ENCODE assay signal across 10 cellular contexts in the genomic region with DNA sequence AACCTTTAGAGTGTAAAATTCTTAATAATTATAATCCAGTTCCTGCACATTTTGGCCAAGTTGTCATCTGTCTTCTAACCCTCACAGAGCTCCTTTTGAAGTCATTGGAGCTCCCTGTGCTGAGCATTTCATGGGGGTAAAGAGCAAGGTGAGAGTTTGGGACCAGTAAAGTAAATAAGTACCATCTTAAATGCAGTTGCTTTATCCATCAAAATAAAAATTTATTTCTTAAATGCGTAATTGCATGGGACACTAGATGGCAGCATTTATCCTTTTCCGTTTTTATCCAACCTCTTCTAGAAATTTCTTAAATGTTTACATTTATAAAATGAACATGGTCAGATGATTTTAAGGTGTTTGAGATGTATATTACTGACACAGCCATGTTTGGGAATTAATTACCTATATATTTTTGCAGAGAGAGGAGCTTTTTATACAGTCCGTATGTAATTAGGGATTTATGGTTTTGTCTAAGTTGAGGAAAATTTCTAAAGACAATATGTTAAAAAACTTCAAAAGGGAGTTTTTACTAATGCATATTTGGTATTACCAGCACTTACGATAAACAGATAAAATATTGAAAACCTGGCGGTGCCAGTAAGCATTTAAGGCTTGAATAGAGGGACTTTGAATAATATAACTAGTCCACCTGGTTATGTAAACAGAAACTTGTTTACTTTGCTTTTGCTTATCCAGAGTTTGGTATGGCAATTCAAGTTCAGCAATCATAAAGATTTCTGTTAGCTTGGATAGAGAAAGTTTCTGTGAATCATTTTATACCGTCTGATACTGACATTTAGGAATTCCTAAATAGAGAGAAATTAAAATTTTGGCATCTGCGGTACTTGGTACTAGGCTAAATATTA. TPM values are rescaled to one million over a fixed set of nuclear protein-coding genes. Genes with fewer than 3 reads are reported as not detected.
DNase-seq lines count a peak whose midpoint lies in the region; ATAC-seq, FAIRE-seq and TF ChIP-seq lines count a peak whose summit lies in the region.
"Had no signal": no experiment of that assay in that cellular context is flagged by ENCODE, and none has a peak within 500 bp of the region (broad histone marks: within the 10 kb centered on the region; RNA-seq: fewer than 3 reads in every experiment).

No MANE protein-coding gene starts in this region.

- no peak for ATAC-seq in A549
- ATAC-seq in naive thymus-derived CD8-positive, alpha-beta T cell: no peak
- no peak for ATAC-seq in stimulated activated naive CD8-positive, alpha-beta T cell treated with anti-CD3 and anti-CD28 coated beads, Interleukin-15, Interleukin-2, amounts not matched to agents 100 U/mL and 50 U/mL, for 24 hours

- DNase-seq in A549 (ENCODE audit: low read depth in 1 of 2, low spot score in 1 of 2): peak in 1 of 2 experiments; percentile 27
- DNase-seq in H9: no peak
- DNase-seq in keratinocyte (ENCODE audit: low read depth, low spot score): no peak
- no peak for DNase-seq in islet precursor cell
- no peak for DNase-seq in naive thymus-derived CD8-positive, alpha-beta T cell
- DNase-seq in stimulated activated naive CD8-positive, alpha-beta T cell treated with anti-CD3 and anti-CD28 coated beads, Interleukin-15, Interleukin-2, amounts not matched to agents 100 U/mL and 50 U/mL, for 24 hours: no peak
- DNase-seq in lower leg skin (ENCODE audit: low spot score in 2 of 2): no peak
- DNase-seq: activated B cell treated with CpG ODN at 0.5 μM for 24 hours, GF-D8 had no signal

- H3K23ac ChIP-seq in H9 (ENCODE audit: insufficient read length, low read depth, low read length): no peak overlapping the region

- H3K4me3 Mint-ChIP-seq in H9: no peak overlapping the region
- H3K4me3 Mint-ChIP-seq in naive thymus-derived CD8-positive, alpha-beta T cell: no peak overlapping the region
- H3K4me3 Mint-ChIP-seq: activated B cell treated with CpG ODN at 0.5 μM for 24 hours had no signal

- peaks cover 40 to 41% of the 10 kb centered on the region in 2 experiments for H3K4me1 Mint-ChIP-seq in H9
- H3K4me1 Mint-ChIP-seq in naive thymus-derived CD8-positive, alpha-beta T cell: peaks cover 11 to 37% (median 23%) of the 10 kb centered on the region in 4 donors

- no peak overlapping the region for H3K4me3 ChIP-seq in A549
- no peak overlapping the region for H3K4me3 ChIP-seq in SU-DHL-6 (ENCODE audit: insufficient read depth, low read length, poor library complexity, severe bottlenecking)
- no peak overlapping the region for H3K4me3 ChIP-seq in keratinocyte (ENCODE audit: control insufficient read depth in 2 of 3, extremely low read depth in 1 of 3, insufficient read depth in 2 of 3, low read depth in 1 of 3, low read length in 3 of 3)
- H3K4me3 ChIP-seq in lower leg skin (ENCODE audit: low read depth, poor library complexity, severe bottlenecking): no peak overlapping the region

- no peak overlapping the region; a peak in 2 of 7 replicates for H3K27ac Mint-ChIP-seq in H9
- no peak overlapping the region for H3K27ac Mint-ChIP-seq in naive thymus-derived CD8-positive, alpha-beta T cell

- no peak overlapping the region for H2BK12ac ChIP-seq in H9 (ENCODE audit: insufficient read length, low read depth, low read length)

- no peak overlapping the region for H2BK120ac ChIP-seq in H9 (ENCODE audit: low read depth, low read length, poor library complexity, severe bottlenecking)

- CTCF ChIA-PET in A549 (lab: Yijun Ruan, JAX): interaction anchor here (0.6 to 2.3 kb wide), 26 partner anchors 8 to 225 kb away, joined by 3 to 14 read pairs (median 4); no protein-coding TSS in a partner anchor

- no peak overlapping the region for H3K9ac ChIP-seq in H9 (ENCODE audit: extremely low read depth, insufficient read length, low read length)
- no peak overlapping the region for H3K9ac ChIP-seq in SU-DHL-6 (ENCODE audit: low read length)
- H3K9ac ChIP-seq in keratinocyte (ENCODE audit: control insufficient read depth, extremely low read depth, insufficient read depth, low read length): no peak overlapping the region

- TF ChIP-seq CTCF in A549 (IDR thresholded peaks at IDR 0.05): peak; percentile 75
- peak; percentile 66 for TF ChIP-seq CTCF in H9 (conservative IDR thresholded peaks at IDR 0.05)
- peak; percentile 63 for TF ChIP-seq CTCF in SU-DHL-6 (IDR thresholded peaks at IDR 0.05; ENCODE audit: insufficient read depth, low read length, poor library complexity, severe bottlenecking)
- TF ChIP-seq CTCF in keratinocyte (optimal IDR thresholded peaks at IDR 0.05 in 1 of 3, IDR thresholded peaks at IDR 0.05 in 1 of 3, conservative IDR thresholded peaks at IDR 0.05 in 1 of 3; ENCODE audit: extremely low read depth in 1 of 3, insufficient read depth in 2 of 3, low read length in 3 of 3): peak in 2 of 3 experiments; percentile 21 to 33
- no peak for TF ChIP-seq CTCF in lower leg skin (IDR thresholded peaks at IDR 0.05)

- H4K91ac ChIP-seq in H9 (ENCODE audit: insufficient read length, low read depth, low read length): no peak overlapping the region

- no peak for TF ChIP-seq EP300 in A549 (IDR thresholded peaks at IDR 0.05)

- H3K14ac ChIP-seq in H9 (ENCODE audit: insufficient read depth, low read length): no peak overlapping the region

- H3K9me2 ChIP-seq in SU-DHL-6 (replicated peaks; ENCODE audit: insufficient read depth, low read length): no peaks in the 10 kb centered on the region

- no peaks in the 10 kb centered on the region for H3K9me1 ChIP-seq in keratinocyte (ENCODE audit: control insufficient read depth, extremely low read depth, insufficient read depth, low read length)

- H3K79me2 ChIP-seq in H9 (ENCODE audit: insufficient read depth, low read length) (peaks cover 2% of the 10 kb centered on the region; the same call in 1 of the 2 replicates), SU-DHL-6 (ENCODE audit: insufficient read depth, low read length) (peaks cover 37% of the 10 kb centered on the region; the same call in 1 of the 2 replicates), keratinocyte (ENCODE audit: control insufficient read depth, insufficient read depth, low read length) (peaks cover 62% of the 10 kb centered on the region)

- H3K27me3 ChIP-seq in H9 (ENCODE audit: insufficient read depth, low read length) (no peaks in the 10 kb centered on the region), SU-DHL-6 (ENCODE audit: low read length) (no peaks in the 10 kb centered on the region), keratinocyte (ENCODE audit: control insufficient read depth, extremely low read depth, insufficient read depth, low read length) (no peaks in the 10 kb centered on the region)

- H3K4me2 ChIP-seq in A549: peak overlapping the region; percentile 15; the same call in 2 of the 3 replicates
- H3K4me2 ChIP-seq in H9 (ENCODE audit: insufficient read depth, insufficient read length, low read length): no peak overlapping the region
- peak overlapping the region; percentile 92 for H3K4me2 ChIP-seq in SU-DHL-6 (ENCODE audit: low read depth, low read length, poor library complexity, severe bottlenecking)
- no peak overlapping the region for H3K4me2 ChIP-seq in keratinocyte (ENCODE audit: control insufficient read depth, extremely low read depth, insufficient read depth, low read depth, low read length)

- H3K36me3 ChIP-seq in SU-DHL-6 (ENCODE audit: low read length) (peaks cover 14% of the 10 kb centered on the region; the same call in 1 of the 2 replicates), keratinocyte (ENCODE audit: control insufficient read depth in 2 of 2, extremely low read depth in 1 of 2, insufficient read depth in 2 of 2, low read length in 2 of 2) (peaks cover 11% of the 10 kb centered on the region in 2 experiments)

- H3K18ac ChIP-seq in H9 (ENCODE audit: insufficient read length, low read depth, low read length): no peak overlapping the region

- H2BK20ac ChIP-seq in H9 (ENCODE audit: low read depth, low read length, poor library complexity, severe bottlenecking): no peak overlapping the region

- H3K79me1 ChIP-seq in H9 (ENCODE audit: insufficient read depth, low read depth, low read length, poor library complexity, severe bottlenecking): no peaks in the 10 kb centered on the region

- H3K4me1 ChIP-seq in A549 (peaks cover 43% of the 10 kb centered on the region), H9 (ENCODE audit: insufficient read depth, low read length) (no peaks in the 10 kb centered on the region; the same call in 1 of the 2 replicates), keratinocyte (ENCODE audit: control insufficient read depth, extremely low read depth, insufficient read depth, low read length) (no peaks in the 10 kb centered on the region)

- no peak overlapping the region for H2AK5ac ChIP-seq in H9 (ENCODE audit: insufficient read length, low read length)

- H2BK15ac ChIP-seq in H9 (ENCODE audit: low read depth, low read length): no peak overlapping the region

- no peak overlapping the region for H3K4ac ChIP-seq in H9 (ENCODE audit: low read depth, low read length)

- POLR2A ChIA-PET in A549 (lab: Yijun Ruan, JAX): no interaction called here
- POLR2A ChIA-PET in naive thymus-derived CD8-positive, alpha-beta T cell (lab: Charles Lee): no interaction called here

- H3K27me3 Mint-ChIP-seq in H9 (ENCODE audit: low read depth): no peaks in the 10 kb centered on the region
- no peaks in the 10 kb centered on the region for H3K27me3 Mint-ChIP-seq in naive thymus-derived CD8-positive, alpha-beta T cell
- H3K27me3 Mint-ChIP-seq: activated B cell treated with CpG ODN at 0.5 μM for 24 hours had no signal

- peaks cover 43% of the 10 kb centered on the region for H3F3A ChIP-seq in SU-DHL-6 (ENCODE audit: insufficient read depth)

- no peaks in the 10 kb centered on the region for H3K9me3 Mint-ChIP-seq in H9
- no peaks in the 10 kb centered on the region for H3K9me3 Mint-ChIP-seq in naive thymus-derived CD8-positive, alpha-beta T cell
- H3K9me3 Mint-ChIP-seq: activated B cell treated with CpG ODN at 0.5 μM for 24 hours had no signal

- no peak overlapping the region for H3T11ph ChIP-seq in H9 (ENCODE audit: low read length)

- no peak overlapping the region for H4K5ac ChIP-seq in H9 (ENCODE audit: insufficient read length, low read depth, low read length)

- H3K27ac ChIP-seq in A549 (no peak overlapping the region), H9 (ENCODE audit: insufficient read length, low read depth, low read length) (no peak overlapping the region), SU-DHL-6 (ENCODE audit: low read depth, low read length) (peak overlapping the region; percentile 100), keratinocyte (ENCODE audit: control insufficient read depth, insufficient read depth, low read length) (no peak overlapping the region)

- H2AFZ ChIP-seq in H9 (ENCODE audit: low read length) (no peak overlapping the region), SU-DHL-6 (ENCODE audit: low read depth, low read length, severe bottlenecking) (no peak overlapping the region), keratinocyte (ENCODE audit: control insufficient read depth, low read length) (no peak overlapping the region)

- H3K56ac ChIP-seq in H9 (ENCODE audit: insufficient read length, low read depth, low read length): no peak overlapping the region

- peaks cover 17 to 24% (median 20%) of the 10 kb centered on the region in 3 experiments; a peak in 6 of 7 replicates for H3K36me3 Mint-ChIP-seq in H9 (ENCODE audit: insufficient read depth in 1 of 3, low read depth in 3 of 3)
- H3K36me3 Mint-ChIP-seq in naive thymus-derived CD8-positive, alpha-beta T cell: peaks cover 7 to 55% (median 10%) of the 10 kb centered on the region in 3 donors

- no peak for TF ChIP-seq POLR2A in A549 (IDR thresholded peaks at IDR 0.05; ENCODE audit: low read length)
- TF ChIP-seq POLR2A in lower leg skin (IDR thresholded peaks at IDR 0.05): no peak

- no peaks in the 10 kb centered on the region for H3K23me2 ChIP-seq in H9 (ENCODE audit: insufficient read length, low read depth, low read length, poor library complexity, severe bottlenecking)

- TF ChIP-seq RAD21 in A549 (conservative IDR thresholded peaks at IDR 0.05 in 1 of 2, IDR thresholded peaks at IDR 0.05 in 1 of 2): peak in 1 of 2 experiments; percentile 36; a peak in 3 of 5 replicates

- H4K20me1 ChIP-seq in H9 (ENCODE audit: control insufficient read depth, insufficient read depth, insufficient read length) (no peaks in the 10 kb centered on the region), SU-DHL-6 (ENCODE audit: low read depth, low read length) (no peaks in the 10 kb centered on the region), keratinocyte (ENCODE audit: control insufficient read depth, extremely low read depth, insufficient read depth, low read length) (peaks cover 3% of the 10 kb centered on the region)

- FAIRE-seq in A549 (lab: Jason Lieb, UNC): no peak
- FAIRE-seq in keratinocyte (lab: Jason Lieb, UNC): no peak

- H4K8ac ChIP-seq in H9 (replicated peaks; ENCODE audit: insufficient read length, low read depth, low read length): no peak overlapping the region

- H3K9me3 ChIP-seq in A549 (no peaks in the 10 kb centered on the region), H9 (ENCODE audit: control insufficient read depth, low read depth, low read length) (no peaks in the 10 kb centered on the region), SU-DHL-6 (ENCODE audit: insufficient read depth, low read length) (no peaks in the 10 kb centered on the region), keratinocyte (ENCODE audit: control insufficient read depth, low read depth, low read length) (no peaks in the 10 kb centered on the region)

- H2BK5ac ChIP-seq in H9 (ENCODE audit: insufficient read length, low read length): no peak overlapping the region

- intact Hi-C loops in lower leg skin (cut with DNase I; ENCODE audit: low total_unique reads): no loop called here

- 60% methylated on average over 7 of the region's 7 CpGs for WGBS in A549 (ENCODE audit: missing lambda C conversion rate)
- no CpG with 5 or more reads among the region's 7 CpGs for WGBS in H9 (ENCODE audit: extremely low coverage, insufficient read length, low lambda C conversion rate)
- 83 to 87% methylated on average over 7 of the region's 7 CpGs for WGBS in lower leg skin, 2 donors

- dilution Hi-C loops in keratinocyte (cut with MboI; ENCODE audit: extremely low pct_ligation_motif_present, low sequenced_read_pairs): no loop called here

RNA-seq across cellular contexts. Expression of a gene that starts 54.5 kb away (rescaled TPM):
- polyA plus RNA-seq in A549 (2011; rRNA removed) (160 and 209 TPM in 2 replicates), A549 (2017; fragmentation: RNase III; extraction: RNeasy Plus Mini Kit Qiagen cat#74134 plus additional on column Dnase treatment) (89.1 to 142 TPM (median 128 TPM) in 3 replicates), keratinocyte (102 to 197 TPM (median 180 TPM) in 3 replicates)
- 35.0 and 40.1 TPM in 2 replicates for polyA plus RNA-seq in A549 (2012; cell fraction: cytosol; rRNA removed)
- polyA plus RNA-seq in A549 (2012; cell fraction: nucleus; rRNA removed): 48.9 and 60.2 TPM in 2 replicates
- 149 and 161 TPM in 2 replicates for polyA minus RNA-seq in A549 (2011; rRNA and poly(A)+ RNA removed)
- total RNA-seq in H9 (2021) (60.9 and 62.7 TPM in 2 replicates), lower leg skin (100 to 1,000 TPM in 1 of 4 donors, 10 to 100 TPM in 3; 32.6 to 132 (median 69.6) TPM)
- 545 TPM for polyA plus RNA-seq in keratinocyte (2011; ENCODE audit: low read depth)
- 46.9 and 122 TPM in 2 replicates for polyA plus RNA-seq in keratinocyte (2011; cell fraction: cytosol; rRNA removed)
- polyA plus RNA-seq in keratinocyte (2011; cell fraction: nucleus; rRNA removed): 224 and 250 TPM in 2 replicates
- polyA plus RNA-seq in keratinocyte (2012; ENCODE audit: low replicate concordance): 109 and 122 TPM in 2 replicates
- polyA minus RNA-seq in keratinocyte: 157 to 338 TPM (median 294 TPM) in 3 replicates
- 91.5 TPM for polyA minus RNA-seq in keratinocyte (2011; cell fraction: cytosol; rRNA and poly(A)+ RNA removed)
- polyA minus RNA-seq in keratinocyte (2011; cell fraction: nucleus; rRNA and poly(A)+ RNA removed): 249 and 497 TPM in 2 replicates
- total RNA-seq in naive thymus-derived CD8-positive, alpha-beta T cell: 10 to 100 TPM; 37.8 to 43.1 TPM
- 10 to 100 TPM; 27.8 to 32.5 (median 31.2) TPM for polyA plus RNA-seq in naive thymus-derived CD8-positive, alpha-beta T cell

Comparison
In these comparisons a context has a peak if more than half of its experiments do, and no peak if none do; other contexts are left out.
1. H3K4me2 ChIP-seq: peak in A549 (single experiment) and SU-DHL-6 (single experiment); none in H9 (single experiment) and keratinocyte (single experiment).
2. CTCF ChIP-seq: peak in A549 (single experiment), H9 (single experiment), SU-DHL-6 (single experiment) and keratinocyte (2 of 3); none in lower leg skin (0 of 3).